ENCODE assay signal across 16 cellular contexts in genomic region chr1:6456800-6457466, GRCh38. TPM values are rescaled to one million over a fixed set of nuclear protein-coding genes. Genes with fewer than 3 reads are reported as not detected.
"Had no signal": no experiment of that assay in that cellular context is flagged by ENCODE, and none has a peak within 500 bp of the region (broad histone marks: within the 10 kb centered on the region; RNA-seq: fewer than 3 reads in every experiment).

No MANE protein-coding gene starts in this region.

- H3K27ac ChIP-seq: adrenal gland, thyroid gland, uterus had no signal

- H3K9me3 Mint-ChIP-seq: activated CD4-positive, alpha-beta memory T cell treated with anti-CD3 and anti-CD28 coated beads for 36 hours; activated T-cell treated with anti-CD3 and anti-CD28 coated beads, Interleukin-2, amount 50 U/mL, for 72 hours; brain; dendritic cell treated with granulocyte-macrophage colony-stimulating factor and Interleukin-4, amounts not matched to agents 40 ng/mL and 50 ng/mL, for 4 days had no signal

- H3K27ac Mint-ChIP-seq: activated CD4-positive, alpha-beta memory T cell treated with anti-CD3 and anti-CD28 coated beads for 36 hours; activated T-cell treated with anti-CD3 and anti-CD28 coated beads, Interleukin-2, amount 50 U/mL, for 72 hours; brain; dendritic cell treated with granulocyte-macrophage colony-stimulating factor and Interleukin-4, amounts not matched to agents 40 ng/mL and 50 ng/mL, for 4 days had no signal

- DNase-seq: activated CD4-positive, alpha-beta memory T cell treated with anti-CD3 and anti-CD28 coated beads for 36 hours; activated naive CD4-positive, alpha-beta T cell; activated T-cell treated with anti-CD3 and anti-CD28 coated beads, Interleukin-2, amount 50 U/mL, for 72 hours; adrenal gland; hypothalamus; kidney glomerular epithelial cell; small intestine; T-helper 9 cell; thyroid gland; uterus had no signal

- ATAC-seq: activated T-cell treated with anti-CD3 and anti-CD28 coated beads, Interleukin-2, amount 50 U/mL, for 72 hours; esophagus mucosa; right cardiac atrium had no signal

- H3K9me3 ChIP-seq: adrenal gland, thyroid gland, uterus had no signal

- H3K4me3 ChIP-seq: adrenal gland, thyroid gland, uterus had no signal

- H3K27me3 ChIP-seq: thyroid gland had no signal

- H3K36me3 ChIP-seq: adrenal gland, thyroid gland, uterus had no signal

- H3K4me3 Mint-ChIP-seq: activated CD4-positive, alpha-beta memory T cell treated with anti-CD3 and anti-CD28 coated beads for 36 hours; activated T-cell treated with anti-CD3 and anti-CD28 coated beads, Interleukin-2, amount 50 U/mL, for 72 hours; brain; dendritic cell treated with granulocyte-macrophage colony-stimulating factor and Interleukin-4, amounts not matched to agents 40 ng/mL and 50 ng/mL, for 4 days had no signal

- H3K36me3 Mint-ChIP-seq: brain had no signal

RNA-seq across cellular contexts. Expression of gene ESPN, which starts 32.4 kb away (rescaled TPM):
- total RNA-seq: posterior vena cava had no signal

RNA-seq across cellular contexts. Expression of gene HES2, which starts 37.2 kb away (rescaled TPM):
- total RNA-seq: liver, thyroid gland had no signal
- polyA plus RNA-seq: right cardiac atrium had no signal
